In genomic region chr15:41377978-41378377, GRCh38 we compare ENCODE assay signal across 18 cellular contexts. TPM values are rescaled to one million over a fixed set of nuclear protein-coding genes. Genes with fewer than 3 reads are reported as not detected.
"Had no signal": no experiment of that assay in that cellular context is flagged by ENCODE, and none has a peak within 500 bp of the region (broad histone marks: within the 10 kb centered on the region; RNA-seq: fewer than 3 reads in every experiment).

No MANE protein-coding gene starts in this region.

- H3K27ac Mint-ChIP-seq: activated CD4-positive, alpha-beta memory T cell treated with anti-CD3 and anti-CD28 coated beads, Interleukin-2, amount 10 ng/mL, durations not matched to agents 7 days and 5 days; activated naive CD4-positive, alpha-beta T cell treated with anti-CD3 and anti-CD28 coated beads, Interleukin-2, amount 10 ng/mL, durations not matched to agents 7 days and 5 days; activated T-cell treated with anti-CD3 and anti-CD28 coated beads, Interleukin-2, amount 50 U/mL, for 24 hours; T-helper 1 cell treated with Interleukin-12 subunit alpha and Interleukin-12 subunit beta and Interleukin-4 antibody, amounts not matched to agents 30 μg/mL and 1 μg/mL, for 36 hours had no signal

- H3K27me3 Mint-ChIP-seq: activated CD4-positive, alpha-beta memory T cell treated with anti-CD3 and anti-CD28 coated beads, Interleukin-2, amount 10 ng/mL, durations not matched to agents 7 days and 5 days; activated naive CD4-positive, alpha-beta T cell treated with anti-CD3 and anti-CD28 coated beads, Interleukin-2, amount 10 ng/mL, durations not matched to agents 7 days and 5 days; activated T-cell treated with anti-CD3 and anti-CD28 coated beads, Interleukin-2, amount 50 U/mL, for 24 hours had no signal

- ATAC-seq: psoas muscle, right cardiac atrium had no signal

- DNase-seq: activated CD4-positive, alpha-beta memory T cell treated with anti-CD3 and anti-CD28 coated beads, Interleukin-2, amount 10 ng/mL, durations not matched to agents 7 days and 5 days; activated CD4-positive, alpha-beta T cell treated with anti-CD3 and anti-CD28 coated beads for 1 hour; activated naive CD4-positive, alpha-beta T cell treated with anti-CD3 and anti-CD28 coated beads, Interleukin-2, amount 10 ng/mL, durations not matched to agents 7 days and 5 days; activated T-cell treated with anti-CD3 and anti-CD28 coated beads, Interleukin-2, amount 50 U/mL, for 24 hours; cerebellar nuclear complex; effector CD4-positive, alpha-beta T cell; esophagus squamous epithelium; midbrain; ovary; psoas muscle; right cardiac atrium; stimulated activated CD4-positive, alpha-beta T cell treated with anti-CD3 and anti-CD28 coated beads, Interleukin-2, amount 100 ng/mL, for 24 hours; testis; upper lobe of left lung had no signal

- H3K9me3 ChIP-seq: ascending aorta, esophagus squamous epithelium, ovary, psoas muscle, testis, upper lobe of left lung had no signal

- H3K4me3 Mint-ChIP-seq: activated CD4-positive, alpha-beta memory T cell treated with anti-CD3 and anti-CD28 coated beads, Interleukin-2, amount 10 ng/mL, durations not matched to agents 7 days and 5 days; activated naive CD4-positive, alpha-beta T cell treated with anti-CD3 and anti-CD28 coated beads, Interleukin-2, amount 10 ng/mL, durations not matched to agents 7 days and 5 days; activated T-cell treated with anti-CD3 and anti-CD28 coated beads, Interleukin-2, amount 50 U/mL, for 24 hours; T-helper 1 cell treated with Interleukin-12 subunit alpha and Interleukin-12 subunit beta and Interleukin-4 antibody, amounts not matched to agents 30 μg/mL and 1 μg/mL, for 36 hours had no signal

- H3K4me1 Mint-ChIP-seq: activated CD4-positive, alpha-beta memory T cell treated with anti-CD3 and anti-CD28 coated beads, Interleukin-2, amount 10 ng/mL, durations not matched to agents 7 days and 5 days; activated naive CD4-positive, alpha-beta T cell treated with anti-CD3 and anti-CD28 coated beads, Interleukin-2, amount 10 ng/mL, durations not matched to agents 7 days and 5 days had no signal

- H3K27me3 ChIP-seq: ascending aorta, esophagus squamous epithelium, ovary, testis, upper lobe of left lung had no signal

- H3K36me3 ChIP-seq: ascending aorta, ovary had no signal

- H3K4me1 ChIP-seq: ascending aorta, esophagus squamous epithelium, psoas muscle, testis, upper lobe of left lung had no signal

- H3K27ac ChIP-seq: ascending aorta, esophagus squamous epithelium, ovary, psoas muscle, testis, upper lobe of left lung, VCaP had no signal

- H3K4me3 ChIP-seq: ascending aorta, esophagus squamous epithelium, lung, ovary, psoas muscle, testis, upper lobe of left lung had no signal

- H3K9me3 Mint-ChIP-seq: activated CD4-positive, alpha-beta memory T cell treated with anti-CD3 and anti-CD28 coated beads, Interleukin-2, amount 10 ng/mL, durations not matched to agents 7 days and 5 days; activated naive CD4-positive, alpha-beta T cell treated with anti-CD3 and anti-CD28 coated beads, Interleukin-2, amount 10 ng/mL, durations not matched to agents 7 days and 5 days; activated T-cell treated with anti-CD3 and anti-CD28 coated beads, Interleukin-2, amount 50 U/mL, for 24 hours; T-helper 1 cell treated with Interleukin-12 subunit alpha and Interleukin-12 subunit beta and Interleukin-4 antibody, amounts not matched to agents 30 μg/mL and 1 μg/mL, for 36 hours had no signal

RNA-seq across cellular contexts. Expression of gene NUSAP1, which starts 45.3 kb away (rescaled TPM):
- total RNA-seq: ascending aorta had no signal

RNA-seq across cellular contexts. Expression of gene OIP5, which starts 45.6 kb away (rescaled TPM):
- total RNA-seq: ascending aorta had no signal
